19 cellular contexts compared by ENCODE assay signal in the genomic region with DNA sequence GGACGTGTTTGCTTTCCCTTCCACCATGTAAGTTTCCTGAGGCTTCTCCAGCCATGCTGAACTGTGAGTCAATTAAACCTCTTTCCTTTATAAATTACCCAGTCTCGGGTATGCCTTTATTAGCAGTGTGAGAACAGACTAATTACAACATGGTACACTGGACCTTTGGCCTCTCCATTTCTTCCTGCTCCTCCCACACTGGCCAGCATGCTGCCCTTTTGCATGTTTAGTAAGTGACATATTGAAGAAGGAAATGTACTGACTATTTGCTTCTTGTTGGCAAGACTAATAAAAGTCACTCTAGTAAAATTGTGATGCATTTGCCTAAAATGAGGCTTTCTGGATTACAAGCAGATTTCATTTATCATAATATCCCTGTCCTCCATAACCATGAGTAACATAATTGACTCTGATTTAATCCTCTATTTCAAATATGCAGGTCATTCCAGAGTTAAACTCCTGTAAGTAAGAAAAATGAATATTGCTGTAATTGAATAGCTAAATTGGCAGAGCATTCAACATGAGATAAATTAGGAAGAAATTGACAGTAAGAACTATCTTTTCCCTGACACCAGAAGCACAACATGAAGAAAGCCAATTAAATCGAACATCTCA.
DNase-seq lines count a peak whose midpoint lies in the region; ATAC-seq, FAIRE-seq and TF ChIP-seq lines count a peak whose summit lies in the region.
"Had no signal": no experiment of that assay in that cellular context is flagged by ENCODE, and none has a peak within 500 bp of the region (broad histone marks: within the 10 kb centered on the region; RNA-seq: fewer than 3 reads in every experiment).

No MANE protein-coding gene starts in this region.

- H3K27ac ChIP-seq in right lobe of liver (no peak overlapping the region), small intestine (ENCODE audit: low read depth in 1 of 2, low read length in 1 of 2) (peak overlapping the region; percentile 20 to 48), ovary (no peak overlapping the region)

- ATAC-seq in right lobe of liver = peak in 3 of 4 donors; percentile 50 to 83 (median 76)
- ATAC-seq in GM19395 (IDR thresholded peaks at IDR 0.05; ENCODE audit: unreplicated experiment) = no peak

- 49% methylated on average over 3 of the region's 3 CpGs for WGBS in right lobe of liver (ENCODE audit: insufficient coverage, low coverage, low lambda C conversion rate, missing lambda C conversion rate)
- WGBS in small intestine, 3 donors = 46 to 64% (median 54%) methylated on average over 3 of the region's 3 CpGs
- WGBS in ovary, 3 donors = 48 to 62% (median 53%) methylated on average over 3 of the region's 3 CpGs

- intact Hi-C loops in right lobe of liver (cut with DNase I) = no loop called here
- intact Hi-C loops in ovary (cut with DNase I) = loop anchor here in 1 of 4 donors (10.0 kb wide), 1 partner anchor 54 kb away; no protein-coding TSS in a partner anchor

- H3K27me3 ChIP-seq in right lobe of liver (no peaks in the 10 kb centered on the region), small intestine (ENCODE audit: control insufficient read depth in 2 of 2, insufficient read depth in 2 of 2, low read length in 2 of 2) (no peaks in the 10 kb centered on the region), ovary (no peaks in the 10 kb centered on the region)
- H3K27me3 ChIP-seq: BE2C had no signal

- H3K4me3 ChIP-seq in right lobe of liver = no peak overlapping the region
- H3K4me3 ChIP-seq in small intestine (ENCODE audit: low read depth in 1 of 2, low read length in 2 of 2) = no peak overlapping the region
- no peak overlapping the region for H3K4me3 ChIP-seq in ovary

- no peak for TF ChIP-seq CTCF in right lobe of liver (IDR thresholded peaks at IDR 0.05)
- no peak for TF ChIP-seq CTCF in ovary (IDR thresholded peaks at IDR 0.05)

- FAIRE-seq in small intestine (lab: Jason Lieb, UNC) = peak; percentile 23
- FAIRE-seq: A204.1, H1 had no signal

- no peaks in the 10 kb centered on the region for H3K9me3 ChIP-seq in right lobe of liver
- no peaks in the 10 kb centered on the region for H3K9me3 ChIP-seq in small intestine (ENCODE audit: control insufficient read depth, low read depth)
- no peaks in the 10 kb centered on the region for H3K9me3 ChIP-seq in ovary
- H3K9me3 ChIP-seq: BE2C, Caco-2 had no signal

- DNase-seq in HT-29 (ENCODE audit: low spot score) (peak; percentile 31), SK-N-DZ (ENCODE audit: low spot score) (peak; percentile 6), right lobe of liver (no peak), small intestine (peak; percentile 91), SIG-M5 (lab: John Stamatoyannopoulos, UW) (no peak), ovary (no peak)
- DNase-seq: ACHN; BE2C; C1 segment of cervical spinal cord; Caco-2; CD4-positive, CD25-positive, alpha-beta regulatory T cell; CD8-positive, alpha-beta memory T cell; DMS153; DMS79; GF-D8; H9 had no signal

- TF ChIP-seq EP300 in ovary (IDR thresholded peaks at IDR 0.05) = no peak

- TF ChIP-seq POLR2A in right lobe of liver (IDR thresholded peaks at IDR 0.05) = no peak
- TF ChIP-seq POLR2A in ovary (IDR thresholded peaks at IDR 0.05) = no peak

- no peaks in the 10 kb centered on the region for H3K36me3 ChIP-seq in right lobe of liver
- no peaks in the 10 kb centered on the region for H3K36me3 ChIP-seq in small intestine (ENCODE audit: control insufficient read depth in 2 of 2, insufficient read depth in 2 of 2, low read length in 2 of 2)
- no peaks in the 10 kb centered on the region for H3K36me3 ChIP-seq in ovary
- H3K36me3 ChIP-seq: BE2C had no signal

- peaks cover 0 to 5% (median 0%) of the 10 kb centered on the region in 4 donors for H3K4me1 ChIP-seq in right lobe of liver
- H3K4me1 ChIP-seq in small intestine (ENCODE audit: control insufficient read depth in 2 of 2, insufficient read depth in 1 of 2, low read depth in 1 of 2, low read length in 1 of 2) = no peaks in the 10 kb centered on the region
- no peaks in the 10 kb centered on the region for H3K4me1 ChIP-seq in ovary (ENCODE audit: insufficient read depth)
- H3K4me1 ChIP-seq: BE2C, Caco-2 had no signal

Comparison
In these comparisons a context has a peak if more than half of its experiments do, and no peak if none do; other contexts are left out.
1. DNase-seq: peak in HT-29 (single experiment), SK-N-DZ (single experiment) and small intestine (single experiment); none in right lobe of liver (0 of 3), SIG-M5 (single experiment) and ovary (0 of 5).
2. H3K27ac ChIP-seq: peak in small intestine (2 of 2); none in right lobe of liver (0 of 3) and ovary (0 of 2).